In genomic region chr2:121182520-121182919, GRCh38 we compare ENCODE assay signal across 16 cellular contexts.
DNase-seq lines count a peak whose midpoint lies in the region; ATAC-seq, FAIRE-seq and TF ChIP-seq lines count a peak whose summit lies in the region.
"Had no signal": no experiment of that assay in that cellular context is flagged by ENCODE, and none has a peak within 500 bp of the region (broad histone marks: within the 10 kb centered on the region; RNA-seq: fewer than 3 reads in every experiment).

No MANE protein-coding gene starts in this region.

- H3K4me1 ChIP-seq in esophagus (ENCODE audit: control insufficient read depth in 2 of 2, insufficient read depth in 2 of 2, low read length in 1 of 2), result peaks cover 0 to 11% of the 10 kb centered on the region in 2 donors

- FAIRE-seq in urothelium cell line (lab: Jason Lieb, UNC), result peak; percentile 50
- FAIRE-seq: HepG2, HTR-8/SVneo had no signal

- H3K9me3 ChIP-seq in esophagus (ENCODE audit: control insufficient read depth in 2 of 2, insufficient read depth in 1 of 2, low read depth in 1 of 2, low read length in 1 of 2), result no peaks in the 10 kb centered on the region
- H3K9me3 ChIP-seq: BLaER1 treated with 17β-estradiol and CSF1 and Interleukin-3, amounts not matched to agents 10 nM and 100 nM had no signal

- CTCF ChIA-PET in RWPE1 (lab: Yijun Ruan, JAX), result no interaction called here

- DNase-seq in RWPE1 (ENCODE audit: low spot score) (no peak), left colon (no peak), urothelium cell line (ENCODE audit: low spot score) (no peak), NCI-H146 (lab: John Stamatoyannopoulos, UW) (no peak), NCI-H2107 (lab: John Stamatoyannopoulos, UW) (no peak)
- DNase-seq: ACHN; CD4-positive, CD25-positive, alpha-beta regulatory T cell; DMS53; GF-D8; HCEC 1CT; HFFc6 had no signal

- no peaks in the 10 kb centered on the region for H3K27me3 ChIP-seq in esophagus (ENCODE audit: control insufficient read depth in 1 of 2, insufficient read depth in 2 of 2, low read length in 2 of 2)
- H3K27me3 ChIP-seq: BLaER1 treated with 17β-estradiol and CSF1 and Interleukin-3, amounts not matched to agents 10 nM and 100 nM had no signal

- WGBS in esophagus, 2 donors, result 45 to 64% methylated on average over 4 of the region's 4 CpGs

- POLR2A ChIA-PET in RWPE1 (lab: Yijun Ruan, JAX; ENCODE audit: low non-redundant PET), result no interaction called here

- H3K36me3 ChIP-seq in esophagus (ENCODE audit: control insufficient read depth in 2 of 2, insufficient read depth in 2 of 2, low read length in 1 of 2), result no peaks in the 10 kb centered on the region
- H3K36me3 ChIP-seq: BLaER1 treated with 17β-estradiol and CSF1 and Interleukin-3, amounts not matched to agents 10 nM and 100 nM had no signal

- ATAC-seq in left colon, result peak; percentile 21
- no peak for ATAC-seq in GM19463 (IDR thresholded peaks at IDR 0.05; ENCODE audit: unreplicated experiment)
- ATAC-seq: HepG2 had no signal

- no peak overlapping the region for H3K4me3 ChIP-seq in esophagus (ENCODE audit: low read depth in 1 of 2, low read length in 2 of 2)
- H3K4me3 ChIP-seq: BLaER1 treated with 17β-estradiol and CSF1 and Interleukin-3, amounts not matched to agents 10 nM and 100 nM had no signal

- no peak for TF ChIP-seq CTCF in RWPE1 (conservative IDR thresholded peaks at IDR 0.05; ENCODE audit: low read depth)

- intact Hi-C loops in left colon (cut with DNase I, micrococcal nuclease), result no loop called here

- peak overlapping the region; percentile 68 for H3K27ac ChIP-seq in RWPE1
- peak overlapping the region; percentile 11 to 47 for H3K27ac ChIP-seq in esophagus (ENCODE audit: low read depth in 2 of 2, low read length in 1 of 2)
- H3K27ac ChIP-seq: BLaER1 treated with 17β-estradiol and CSF1 and Interleukin-3, amounts not matched to agents 10 nM and 100 nM had no signal
